Comparison of ENCODE assay signal across 9 cellular contexts in the genomic region with DNA sequence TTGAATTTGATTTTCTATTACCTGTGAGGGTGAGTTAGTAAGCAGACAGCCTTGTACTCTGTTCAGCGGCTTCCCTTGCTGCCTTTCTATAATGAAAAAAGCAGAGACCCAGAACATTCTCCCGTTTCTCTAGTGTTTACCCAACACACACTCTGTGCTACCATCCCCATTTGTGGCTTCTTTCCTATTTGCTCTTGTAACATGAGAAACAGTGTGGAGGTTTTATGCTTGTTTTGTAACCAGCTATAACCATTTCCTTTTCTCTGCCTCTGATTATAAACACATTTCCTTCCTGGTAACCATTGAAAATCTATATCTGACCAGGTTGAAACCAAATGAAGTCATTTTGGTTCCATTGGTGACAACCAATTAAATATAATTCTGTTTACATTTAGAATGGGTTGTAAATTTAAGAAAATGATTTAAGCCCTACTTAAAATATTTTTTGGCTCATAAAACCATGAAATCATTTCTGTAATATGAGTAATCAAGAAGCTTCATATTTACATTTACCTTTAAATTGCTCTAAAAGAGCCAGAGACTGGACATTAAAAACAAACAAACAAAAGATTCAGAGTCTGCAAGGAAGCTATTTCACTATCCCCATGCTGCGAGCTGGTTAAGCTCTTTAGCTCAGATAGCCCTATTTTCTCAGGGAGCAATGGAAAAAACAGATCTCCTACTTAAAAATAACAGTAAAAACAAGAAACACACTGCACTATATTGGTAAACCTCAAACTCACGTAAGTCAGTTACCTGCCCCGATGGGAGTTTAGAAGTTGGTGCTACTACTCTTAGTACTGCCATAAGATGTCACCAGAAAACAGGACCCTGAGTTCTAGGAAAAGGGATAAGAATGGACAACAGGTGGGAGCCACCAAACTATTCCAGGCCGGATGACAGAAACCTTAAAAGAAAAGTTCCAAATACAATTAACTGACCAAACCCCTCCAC.
DNase-seq lines count a peak whose midpoint lies in the region; ATAC-seq and TF ChIP-seq lines count a peak whose summit lies in the region.
"Had no signal": no experiment of that assay in that cellular context is flagged by ENCODE, and none has a peak within 500 bp of the region (broad histone marks: within the 10 kb centered on the region; RNA-seq: fewer than 3 reads in every experiment).

No MANE protein-coding gene starts in this region.

- no peak overlapping the region for H3K4ac ChIP-seq in mesenchymal stem cell (ENCODE audit: low read depth in 1 of 2, low read length in 2 of 2)

- H3K9me3 Mint-ChIP-seq in activated naive CD4-positive, alpha-beta T cell treated with anti-CD3 and anti-CD28 coated beads for 36 hours = no peaks in the 10 kb centered on the region
- H3K9me3 Mint-ChIP-seq: central memory CD8-positive, alpha-beta T cell had no signal

- H3K27ac Mint-ChIP-seq in activated naive CD4-positive, alpha-beta T cell treated with anti-CD3 and anti-CD28 coated beads for 36 hours = no peak overlapping the region

- TF ChIP-seq CTCF in suprapubic skin (IDR thresholded peaks at IDR 0.05) = no peak

- DNase-seq in EH (ENCODE audit: low read depth) = peak; percentile 65
- peak; percentile 32 for DNase-seq in HuH-7 (ENCODE audit: low spot score)
- DNase-seq in mesenchymal stem cell = peak; percentile 46
- DNase-seq in suprapubic skin (ENCODE audit: low spot score in 2 of 2) = no peak
- DNase-seq in activated naive CD4-positive, alpha-beta T cell treated with anti-CD3 and anti-CD28 coated beads for 36 hours = no peak

- no peak overlapping the region for H2BK5ac ChIP-seq in mesenchymal stem cell (ENCODE audit: low read depth, low read length, poor library complexity, severe bottlenecking)

- H3K27ac ChIP-seq in mesenchymal stem cell (ENCODE audit: low read length, poor library complexity, severe bottlenecking) (peak overlapping the region; percentile 10), suprapubic skin (no peak overlapping the region)

- H2AK5ac ChIP-seq in mesenchymal stem cell (ENCODE audit: low read length, severe bottlenecking) = no peak overlapping the region

- H2BK120ac ChIP-seq in mesenchymal stem cell (ENCODE audit: low read depth, low read length) = no peak overlapping the region

- H4K91ac ChIP-seq in mesenchymal stem cell (ENCODE audit: low read length) = no peak overlapping the region

- no peaks in the 10 kb centered on the region for H3K9me3 ChIP-seq in mesenchymal stem cell (ENCODE audit: control insufficient read depth, low read length)
- H3K9me3 ChIP-seq in suprapubic skin = no peaks in the 10 kb centered on the region

- no peak overlapping the region for H3K23ac ChIP-seq in mesenchymal stem cell (ENCODE audit: low read length in 2 of 2)

- WGBS in mesenchymal stem cell = 86% methylated on average over 5 of the region's 6 CpGs
- WGBS in suprapubic skin = 67% methylated on average over 6 of the region's 6 CpGs

- no peak overlapping the region for H3K14ac ChIP-seq in mesenchymal stem cell (ENCODE audit: low read length in 2 of 2)

- H3K36me3 ChIP-seq in mesenchymal stem cell (ENCODE audit: control insufficient read depth in 1 of 2, insufficient read depth in 2 of 2, low read depth in 1 of 2, low read length in 2 of 2) = no peaks in the 10 kb centered on the region
- no peaks in the 10 kb centered on the region for H3K36me3 ChIP-seq in suprapubic skin

- H3K4me1 ChIP-seq in mesenchymal stem cell (ENCODE audit: control insufficient read depth, insufficient read depth, low read depth, low read length) = peaks cover 4% of the 10 kb centered on the region
- H3K4me1 ChIP-seq in suprapubic skin = peaks cover 12% of the 10 kb centered on the region

- H3K9ac ChIP-seq in mesenchymal stem cell (ENCODE audit: low read length) = no peak overlapping the region

- no peaks in the 10 kb centered on the region for H3K79me1 ChIP-seq in mesenchymal stem cell (replicated peaks; ENCODE audit: low read length, poor library complexity, severe bottlenecking)

- intact Hi-C loops in activated naive CD4-positive, alpha-beta T cell treated with anti-CD3 and anti-CD28 coated beads for 36 hours (cut with micrococcal nuclease) = no loop called here

- no peak overlapping the region for H2BK15ac ChIP-seq in mesenchymal stem cell (ENCODE audit: low read depth, poor library complexity, severe bottlenecking)

- no peak for TF ChIP-seq POLR2A in suprapubic skin (IDR thresholded peaks at IDR 0.05)

- no peak overlapping the region for H3K4me3 Mint-ChIP-seq in activated naive CD4-positive, alpha-beta T cell treated with anti-CD3 and anti-CD28 coated beads for 36 hours
- H3K4me3 Mint-ChIP-seq: central memory CD8-positive, alpha-beta T cell had no signal

- H3K36me3 Mint-ChIP-seq in activated naive CD4-positive, alpha-beta T cell treated with anti-CD3 and anti-CD28 coated beads for 36 hours (ENCODE audit: low read depth) = no peaks in the 10 kb centered on the region

- no peak overlapping the region for H4K8ac ChIP-seq in mesenchymal stem cell (ENCODE audit: low read length)

- H3K4me3 ChIP-seq in mesenchymal stem cell (ENCODE audit: insufficient read depth in 1 of 2, low read depth in 1 of 2, low read length in 2 of 2) (no peak overlapping the region), suprapubic skin (no peak overlapping the region)

- peak overlapping the region; percentile 52 for H2AFZ ChIP-seq in mesenchymal stem cell (ENCODE audit: low read depth, low read length)

- peaks cover 12% of the 10 kb centered on the region for H3K4me1 Mint-ChIP-seq in activated naive CD4-positive, alpha-beta T cell treated with anti-CD3 and anti-CD28 coated beads for 36 hours (ENCODE audit: low read depth)

- no peaks in the 10 kb centered on the region for H3K27me3 Mint-ChIP-seq in activated naive CD4-positive, alpha-beta T cell treated with anti-CD3 and anti-CD28 coated beads for 36 hours (ENCODE audit: low read depth)

- ATAC-seq in SK-N-SH treated with all-trans-retinoic acid at 6 μM for 48 hours (peak; percentile 62), GM18520 (IDR thresholded peaks at IDR 0.05; ENCODE audit: unreplicated experiment) (no peak), GM21737 (IDR thresholded peaks at IDR 0.05; ENCODE audit: unreplicated experiment) (no peak)

- H3K27me3 ChIP-seq in mesenchymal stem cell (ENCODE audit: control insufficient read depth in 1 of 2, insufficient read depth in 1 of 2, low read length in 2 of 2) (no peaks in the 10 kb centered on the region), suprapubic skin (no peaks in the 10 kb centered on the region)

- H2BK12ac ChIP-seq in mesenchymal stem cell (ENCODE audit: low read length in 2 of 2) = peak overlapping the region in 1 of 2 experiments; percentile 59

- TF ChIP-seq EP300 in suprapubic skin (IDR thresholded peaks at IDR 0.05) = no peak

- CTCF ChIA-PET in activated naive CD4-positive, alpha-beta T cell treated with anti-CD3 and anti-CD28 coated beads for 36 hours (lab: Charles Lee) = no interaction called here

- peak overlapping the region in 1 of 2 experiments; percentile 63 for H3K18ac ChIP-seq in mesenchymal stem cell (ENCODE audit: low read depth in 1 of 2, low read length in 2 of 2)

- no peak overlapping the region for H3K4me2 ChIP-seq in mesenchymal stem cell (ENCODE audit: low read length, poor library complexity, severe bottlenecking)

TF ChIP-seq in SK-N-SH treated with all-trans-retinoic acid at 6 μM for 48 hours, 23 proteins besides CTCF, POLR2A, EP300 and RAD21:
- TF ChIP-seq TOX (CRISPR knock-in tag; IDR thresholded peaks at IDR 0.05; ENCODE audit: borderline replicate concordance) (0 out of 2 replicates have a peak, but pooled peaks have one; percentile 14), ESRRG (CRISPR knock-in tag; IDR thresholded peaks at IDR 0.05) (no peak)

Comparison
In these comparisons a context has a peak if more than half of its experiments do, and no peak if none do; other contexts are left out.
1. DNase-seq: peak in EH (single experiment), HuH-7 (single experiment) and mesenchymal stem cell (single experiment); none in suprapubic skin (0 of 2) and activated naive CD4-positive, alpha-beta T cell treated with anti-CD3 and anti-CD28 coated beads for 36 hours (single experiment).